In the genomic region with DNA sequence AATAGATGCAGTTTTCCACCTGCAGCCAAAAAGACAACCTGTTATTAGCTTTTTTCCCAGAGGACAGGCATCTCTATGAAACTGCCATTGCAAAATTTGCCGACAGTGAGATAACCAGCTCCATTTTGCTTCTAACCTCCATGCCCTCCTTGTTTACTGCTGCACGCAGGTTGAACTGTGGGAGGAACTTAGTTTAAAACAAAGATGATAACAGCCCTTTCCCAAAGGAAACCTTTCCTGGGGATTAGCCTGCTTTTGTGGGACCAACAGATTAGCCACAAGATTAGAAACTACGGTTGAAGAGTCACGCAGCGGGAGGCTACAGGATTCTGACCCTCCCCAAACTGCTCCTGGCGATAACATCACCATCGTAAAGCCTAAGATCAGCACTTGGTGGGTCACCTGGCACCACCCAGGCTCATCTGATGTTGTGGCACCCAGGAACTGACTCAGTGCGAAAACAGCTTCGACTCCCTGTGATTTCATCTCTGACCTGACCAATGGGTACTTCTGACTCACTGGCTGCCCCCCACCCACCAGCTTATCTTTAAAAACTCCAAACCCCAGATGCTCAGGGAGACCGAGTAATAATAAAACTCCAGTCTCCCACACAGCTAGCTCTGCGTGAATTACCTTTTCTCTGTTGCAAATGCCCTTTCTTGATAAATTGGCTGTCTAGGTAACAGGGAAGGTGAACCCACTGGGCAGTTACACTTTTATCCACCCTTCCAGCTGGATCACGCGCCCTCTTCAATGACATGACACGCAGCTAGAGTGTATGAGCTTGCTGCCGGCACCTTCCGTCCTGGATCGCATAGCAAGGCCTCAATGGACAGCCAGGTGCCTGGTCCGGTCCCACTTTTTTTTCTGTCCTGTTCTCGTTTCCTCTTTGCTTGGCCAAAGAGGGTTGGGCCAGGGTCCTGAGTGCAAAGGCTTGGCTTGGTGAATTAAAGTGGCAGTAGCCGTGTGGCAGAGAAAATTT, we compare ENCODE assay signal across 8 cellular contexts. TPM values are rescaled to one million over a fixed set of nuclear protein-coding genes. Genes with fewer than 3 reads are reported as not detected.
DNase-seq lines count a peak whose midpoint lies in the region; ATAC-seq, FAIRE-seq and TF ChIP-seq lines count a peak whose summit lies in the region.

No MANE protein-coding gene starts in this region.

- H3K27me3 ChIP-seq in A673 (replicated peaks; ENCODE audit: insufficient read depth, low read depth, low read length, poor library complexity) (no peaks in the 10 kb centered on the region), pancreas (no peaks in the 10 kb centered on the region)

- TF ChIP-seq CTCF in A673 (conservative IDR thresholded peaks at IDR 0.05; ENCODE audit: low read depth, low read length) (no peak), epithelial cell of proximal tubule (conservative IDR thresholded peaks at IDR 0.05; ENCODE audit: low read depth, low read length) (no peak), pancreas (IDR thresholded peaks at IDR 0.05) (no peak)

- H3K27ac ChIP-seq in A673 (ENCODE audit: low read depth, low read length, poor library complexity, severe bottlenecking) (peak overlapping the region; percentile 89), pancreas (peak overlapping the region in 2 of 4 donors; percentile 76 to 77)

- H3K9me3 ChIP-seq in A673 (ENCODE audit: low read depth, low read length, poor library complexity, severe bottlenecking) (no peaks in the 10 kb centered on the region), pancreas (no peaks in the 10 kb centered on the region)

- ATAC-seq in HG02870 (IDR thresholded peaks at IDR 0.05; ENCODE audit: unreplicated experiment), result peak; percentile 1
- ATAC-seq in pancreas, result no peak
- ATAC-seq in HG03108 (IDR thresholded peaks at IDR 0.05; ENCODE audit: unreplicated experiment), result no peak
- no peak for ATAC-seq in GM19395 (IDR thresholded peaks at IDR 0.05; ENCODE audit: unreplicated experiment)

- H3K36me3 ChIP-seq in A673 (ENCODE audit: insufficient read depth, low read length, poor library complexity, severe bottlenecking) (peaks cover 46% of the 10 kb centered on the region), pancreas (peaks cover 0 to 24% (median 14%) of the 10 kb centered on the region in 3 donors)

- CTCF ChIA-PET in A673 (lab: Charles Lee), result no interaction called here

- TSS peak; percentile 57 for BruUV-seq in A673 (replicated peaks; lab: Mats Ljungman, UMichigan)

- WGBS in pancreas, 2 donors, result 64 to 74% methylated on average over 20 of the region's 20 CpGs

- POLR2A ChIA-PET in A673 (lab: Charles Lee; ENCODE audit: low non-redundant PET), result no interaction called here

- H3K4me1 ChIP-seq in A673 (ENCODE audit: insufficient read depth, low read length, poor library complexity, severe bottlenecking), result peaks cover 19% of the 10 kb centered on the region
- H3K4me1 ChIP-seq in pancreas, result peaks cover 0 to 11% (median 4%) of the 10 kb centered on the region in 3 donors

- H3K4me3 ChIP-seq in A673 (ENCODE audit: low read depth, low read length, poor library complexity, severe bottlenecking) (peak overlapping the region; percentile 85), epithelial cell of proximal tubule (ENCODE audit: low read depth, low read length) (peak overlapping the region; percentile 94), pancreas (peak overlapping the region in 3 of 4 donors; percentile 94 to 99 (median 98))

- intact Hi-C loops in A673 (cut with micrococcal nuclease; ENCODE audit: unreplicated experiment) (no loop called here), pancreas (cut with DNase I) (loop anchor here in 2 of 3 donors (10.0 kb wide), 1 partner anchor 171 kb away; no protein-coding TSS in a partner anchor)

- no peak for FAIRE-seq in pancreas (lab: Jason Lieb, UNC)

- DNase-seq in A673 (ENCODE audit: low spot score) (no peak), epithelial cell of proximal tubule (ENCODE audit: low read depth) (peak; percentile 39), pancreas (peak; percentile 12 to 45 (median 17)), iPS-NIHi11 (ENCODE audit: low spot score) (no peak)
- peak; percentile 47 for DNase-seq in activated CD4-positive, alpha-beta T cell treated with anti-CD3 and anti-CD28 coated beads, Interleukin-2, amount 50 U/mL, for 1 hour

RNA-seq across cellular contexts. Expression of gene NOP14, which starts 27.2 kb away (rescaled TPM):
- 60.9 and 69.9 TPM in 2 replicates for total RNA-seq in A673 (2021)
- total RNA-seq in epithelial cell of proximal tubule, result 26.0 and 35.1 TPM in 2 replicates
- total RNA-seq in pancreas, result 10 to 100 TPM; 15.2 to 31.0 (median 19.1) TPM
- polyA plus RNA-seq in pancreas, result 10 to 100 TPM; 11.1 to 15.9 TPM

RNA-seq across cellular contexts. Expression of gene GRK4, which starts 27.3 kb away (rescaled TPM):
- total RNA-seq in A673 (2021), result 5.9 and 7.5 TPM in 2 replicates
- total RNA-seq in epithelial cell of proximal tubule, result 1.3 and 2.8 TPM in 2 replicates
- total RNA-seq in pancreas, result 1 to 10 TPM; 4.6 to 6.3 (median 5.3) TPM
- 1 to 10 TPM; 7.5 to 9.7 TPM for polyA plus RNA-seq in pancreas

Comparison
In these comparisons a context has a peak if more than half of its experiments do, and no peak if none do; other contexts are left out.
1. DNase-seq: peak in activated CD4-positive, alpha-beta T cell treated with anti-CD3 and anti-CD28 coated beads, Interleukin-2, amount 50 U/mL, for 1 hour (single experiment), epithelial cell of proximal tubule (single experiment) and pancreas (6 of 6); none in A673 (single experiment) and iPS-NIHi11 (single experiment).
2. Peak in every context shown above with its lines, with median percentiles within 50 percentile points of each other: H3K4me3 ChIP-seq.